Comparison of ENCODE assay signal across 3 cellular contexts in the genomic region with DNA sequence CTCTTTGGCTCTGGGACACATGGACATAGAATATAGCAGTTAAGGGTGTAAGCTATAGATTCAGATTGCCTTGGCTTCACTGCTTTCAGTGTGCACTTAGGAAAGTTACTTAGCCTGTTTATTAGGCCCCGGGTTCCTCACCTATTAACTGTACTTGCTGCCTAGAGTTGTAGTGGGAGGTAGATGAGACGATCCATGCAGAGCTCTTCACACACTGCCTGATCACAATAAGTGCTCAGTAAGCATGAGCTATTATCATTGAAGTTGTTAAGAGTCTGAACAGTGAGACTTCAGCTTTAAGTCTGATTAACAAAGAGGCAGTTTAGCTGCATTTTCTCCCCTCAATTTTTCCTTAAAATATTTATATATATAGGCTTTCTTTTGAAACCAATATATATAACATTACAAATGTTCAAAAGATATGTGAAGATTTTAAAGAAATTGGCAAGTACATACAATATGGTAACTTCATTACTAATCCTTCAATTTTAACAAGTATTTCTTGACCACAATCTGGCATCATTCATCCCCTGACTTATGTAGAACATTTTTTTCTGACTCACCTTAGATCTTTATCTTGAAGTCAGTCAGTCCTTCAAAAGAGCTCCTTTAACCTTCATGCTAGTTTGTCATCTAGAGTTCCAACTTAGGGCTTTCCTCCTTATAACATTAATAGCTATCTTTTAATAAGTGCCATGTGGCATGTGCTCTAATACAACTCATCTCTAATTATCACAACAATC.
TF ChIP-seq lines count a peak whose summit lies in the region.

No MANE protein-coding gene starts in this region.

TF ChIP-seq in SK-N-SH, 30 proteins besides CTCF, POLR2A, EP300 and RAD21:
- TF ChIP-seq, protein P1, sequence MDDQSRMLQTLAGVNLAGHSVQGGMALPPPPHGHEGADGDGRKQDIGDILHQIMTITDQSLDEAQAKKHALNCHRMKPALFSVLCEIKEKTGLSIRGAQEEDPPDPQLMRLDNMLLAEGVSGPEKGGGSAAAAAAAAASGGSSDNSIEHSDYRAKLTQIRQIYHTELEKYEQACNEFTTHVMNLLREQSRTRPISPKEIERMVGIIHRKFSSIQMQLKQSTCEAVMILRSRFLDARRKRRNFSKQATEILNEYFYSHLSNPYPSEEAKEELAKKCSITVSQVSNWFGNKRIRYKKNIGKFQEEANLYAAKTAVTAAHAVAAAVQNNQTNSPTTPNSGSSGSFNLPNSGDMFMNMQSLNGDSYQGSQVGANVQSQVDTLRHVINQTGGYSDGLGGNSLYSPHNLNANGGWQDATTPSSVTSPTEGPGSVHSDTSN (IDR thresholded peaks at IDR 0.05): peak; percentile 28
- no peak for TF ChIP-seq RFX5 (IDR thresholded peaks at IDR 0.05; ENCODE audit: low read length)

TF ChIP-seq in SK-N-SH treated with all-trans-retinoic acid at 6 μM for 48 hours, 23 proteins besides CTCF, POLR2A, EP300 and RAD21:
- TF ChIP-seq ZNF565 (CRISPR knock-in tag; conservative IDR thresholded peaks at IDR 0.05; ENCODE audit: low read depth) (no peak), ZC3H10 (CRISPR knock-in tag; IDR thresholded peaks at IDR 0.05) (no peak), ZNF8 (CRISPR knock-in tag; IDR thresholded peaks at IDR 0.05) (no peak), ZNF70 (CRISPR knock-in tag; IDR thresholded peaks at IDR 0.05) (no peak), RARB (CRISPR knock-in tag; IDR thresholded peaks at IDR 0.05) (no peak), BACH2 (CRISPR knock-in tag; IDR thresholded peaks at IDR 0.05; ENCODE audit: borderline replicate concordance) (no peak), PPARA (CRISPR knock-in tag; IDR thresholded peaks at IDR 0.05; ENCODE audit: borderline replicate concordance) (no peak)
- TF ChIP-seq, protein P2, sequence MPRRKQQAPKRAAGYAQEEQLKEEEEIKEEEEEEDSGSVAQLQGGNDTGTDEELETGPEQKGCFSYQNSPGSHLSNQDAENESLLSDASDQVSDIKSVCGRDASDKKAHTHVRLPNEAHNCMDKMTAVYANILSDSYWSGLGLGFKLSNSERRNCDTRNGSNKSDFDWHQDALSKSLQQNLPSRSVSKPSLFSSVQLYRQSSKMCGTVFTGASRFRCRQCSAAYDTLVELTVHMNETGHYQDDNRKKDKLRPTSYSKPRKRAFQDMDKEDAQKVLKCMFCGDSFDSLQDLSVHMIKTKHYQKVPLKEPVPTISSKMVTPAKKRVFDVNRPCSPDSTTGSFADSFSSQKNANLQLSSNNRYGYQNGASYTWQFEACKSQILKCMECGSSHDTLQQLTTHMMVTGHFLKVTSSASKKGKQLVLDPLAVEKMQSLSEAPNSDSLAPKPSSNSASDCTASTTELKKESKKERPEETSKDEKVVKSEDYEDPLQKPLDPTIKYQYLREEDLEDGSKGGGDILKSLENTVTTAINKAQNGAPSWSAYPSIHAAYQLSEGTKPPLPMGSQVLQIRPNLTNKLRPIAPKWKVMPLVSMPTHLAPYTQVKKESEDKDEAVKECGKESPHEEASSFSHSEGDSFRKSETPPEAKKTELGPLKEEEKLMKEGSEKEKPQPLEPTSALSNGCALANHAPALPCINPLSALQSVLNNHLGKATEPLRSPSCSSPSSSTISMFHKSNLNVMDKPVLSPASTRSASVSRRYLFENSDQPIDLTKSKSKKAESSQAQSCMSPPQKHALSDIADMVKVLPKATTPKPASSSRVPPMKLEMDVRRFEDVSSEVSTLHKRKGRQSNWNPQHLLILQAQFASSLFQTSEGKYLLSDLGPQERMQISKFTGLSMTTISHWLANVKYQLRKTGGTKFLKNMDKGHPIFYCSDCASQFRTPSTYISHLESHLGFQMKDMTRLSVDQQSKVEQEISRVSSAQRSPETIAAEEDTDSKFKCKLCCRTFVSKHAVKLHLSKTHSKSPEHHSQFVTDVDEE (CRISPR knock-in tag; IDR thresholded peaks at IDR 0.05): no peak
- TF ChIP-seq, protein P3, sequence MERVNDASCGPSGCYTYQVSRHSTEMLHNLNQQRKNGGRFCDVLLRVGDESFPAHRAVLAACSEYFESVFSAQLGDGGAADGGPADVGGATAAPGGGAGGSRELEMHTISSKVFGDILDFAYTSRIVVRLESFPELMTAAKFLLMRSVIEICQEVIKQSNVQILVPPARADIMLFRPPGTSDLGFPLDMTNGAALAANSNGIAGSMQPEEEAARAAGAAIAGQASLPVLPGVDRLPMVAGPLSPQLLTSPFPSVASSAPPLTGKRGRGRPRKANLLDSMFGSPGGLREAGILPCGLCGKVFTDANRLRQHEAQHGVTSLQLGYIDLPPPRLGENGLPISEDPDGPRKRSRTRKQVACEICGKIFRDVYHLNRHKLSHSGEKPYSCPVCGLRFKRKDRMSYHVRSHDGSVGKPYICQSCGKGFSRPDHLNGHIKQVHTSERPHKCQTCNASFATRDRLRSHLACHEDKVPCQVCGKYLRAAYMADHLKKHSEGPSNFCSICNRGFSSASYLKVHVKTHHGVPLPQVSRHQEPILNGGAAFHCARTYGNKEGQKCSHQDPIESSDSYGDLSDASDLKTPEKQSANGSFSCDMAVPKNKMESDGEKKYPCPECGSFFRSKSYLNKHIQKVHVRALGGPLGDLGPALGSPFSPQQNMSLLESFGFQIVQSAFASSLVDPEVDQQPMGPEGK (CRISPR knock-in tag; IDR thresholded peaks at IDR 0.05; ENCODE audit: borderline replicate concordance): no peak
- TF ChIP-seq, protein P4, sequence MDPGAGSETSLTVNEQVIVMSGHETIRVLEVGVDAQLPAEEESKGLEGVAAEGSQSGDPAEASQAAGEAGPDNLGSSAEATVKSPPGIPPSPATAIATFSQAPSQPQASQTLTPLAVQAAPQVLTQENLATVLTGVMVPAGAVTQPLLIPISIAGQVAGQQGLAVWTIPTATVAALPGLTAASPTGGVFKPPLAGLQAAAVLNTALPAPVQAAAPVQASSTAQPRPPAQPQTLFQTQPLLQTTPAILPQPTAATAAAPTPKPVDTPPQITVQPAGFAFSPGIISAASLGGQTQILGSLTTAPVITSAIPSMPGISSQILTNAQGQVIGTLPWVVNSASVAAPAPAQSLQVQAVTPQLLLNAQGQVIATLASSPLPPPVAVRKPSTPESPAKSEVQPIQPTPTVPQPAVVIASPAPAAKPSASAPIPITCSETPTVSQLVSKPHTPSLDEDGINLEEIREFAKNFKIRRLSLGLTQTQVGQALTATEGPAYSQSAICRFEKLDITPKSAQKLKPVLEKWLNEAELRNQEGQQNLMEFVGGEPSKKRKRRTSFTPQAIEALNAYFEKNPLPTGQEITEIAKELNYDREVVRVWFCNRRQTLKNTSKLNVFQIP (CRISPR knock-in tag; IDR thresholded peaks at IDR 0.05; ENCODE audit: borderline replicate concordance, low read depth): no peak

TF ChIP-seq in GM12878, 131 proteins besides CTCF, POLR2A, EP300 and RAD21:
- TF ChIP-seq HCFC1 (IDR thresholded peaks at IDR 0.05; ENCODE audit: low read length) (no peak), TAF1 (IDR thresholded peaks at IDR 0.05; ENCODE audit: borderline replicate concordance, low read depth, low read length) (no peak)
